ENCODE assay signal across 1 cellular context in the genomic region with DNA sequence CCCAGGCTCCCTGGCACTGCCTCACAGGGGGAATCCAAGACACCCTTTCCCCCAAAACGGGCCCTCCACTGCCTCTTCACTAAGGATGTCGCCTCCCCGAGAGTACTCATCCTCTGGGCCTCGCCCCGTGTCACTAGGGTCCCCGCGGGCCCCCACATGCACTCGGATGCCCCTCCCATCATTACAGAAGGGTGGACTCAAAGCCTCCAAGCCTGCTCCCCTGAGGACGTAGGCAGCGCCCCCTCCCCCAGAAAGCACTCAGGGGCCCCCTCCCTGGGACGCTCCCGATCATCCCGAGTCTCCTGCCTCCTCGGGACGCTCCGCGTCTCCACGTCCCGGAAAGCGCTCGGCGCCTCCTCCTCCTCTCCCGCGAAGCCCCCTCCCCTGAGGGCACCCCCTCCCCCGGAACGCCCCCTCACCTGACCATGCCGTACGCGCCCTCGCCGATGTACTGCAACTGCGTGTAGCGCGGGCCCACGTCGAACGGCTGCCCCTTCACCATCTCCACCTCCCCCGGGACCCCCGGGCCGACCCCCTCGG.
TF ChIP-seq lines count a peak whose summit lies in the region.

No MANE protein-coding gene starts in this region.

TF ChIP-seq in HEK293, 187 proteins besides CTCF, POLR2A, EP300 and RAD21 (continued from another document):
- TF ChIP-seq, protein P1, sequence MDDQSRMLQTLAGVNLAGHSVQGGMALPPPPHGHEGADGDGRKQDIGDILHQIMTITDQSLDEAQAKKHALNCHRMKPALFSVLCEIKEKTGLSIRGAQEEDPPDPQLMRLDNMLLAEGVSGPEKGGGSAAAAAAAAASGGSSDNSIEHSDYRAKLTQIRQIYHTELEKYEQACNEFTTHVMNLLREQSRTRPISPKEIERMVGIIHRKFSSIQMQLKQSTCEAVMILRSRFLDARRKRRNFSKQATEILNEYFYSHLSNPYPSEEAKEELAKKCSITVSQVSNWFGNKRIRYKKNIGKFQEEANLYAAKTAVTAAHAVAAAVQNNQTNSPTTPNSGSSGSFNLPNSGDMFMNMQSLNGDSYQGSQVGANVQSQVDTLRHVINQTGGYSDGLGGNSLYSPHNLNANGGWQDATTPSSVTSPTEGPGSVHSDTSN (CRISPR knock-in tag; IDR thresholded peaks at IDR 0.05), result no peak
- TF ChIP-seq KLF7 (tag by site-specific recombination; IDR thresholded peaks at IDR 0.05; ENCODE audit: borderline replicate concordance) (no peak), ZNF768 (tag by site-specific recombination; IDR thresholded peaks at IDR 0.05) (no peak), ZNF214 (tag by site-specific recombination; IDR thresholded peaks at IDR 0.05; ENCODE audit: borderline replicate concordance) (no peak), IKZF3 (tag by site-specific recombination; IDR thresholded peaks at IDR 0.05) (peak; percentile 41; the same call in 1 of the 2 replicates), SP3 (tag by site-specific recombination; IDR thresholded peaks at IDR 0.05) (peak; percentile 86), GLI4 (tag by site-specific recombination; IDR thresholded peaks at IDR 0.05) (no peak), REPIN1 (tag by site-specific recombination; IDR thresholded peaks at IDR 0.05; ENCODE audit: low read depth) (no peak), ZNF341 (tag by site-specific recombination; IDR thresholded peaks at IDR 0.05; ENCODE audit: low read depth) (no peak), ZNF658 (tag by site-specific recombination; IDR thresholded peaks at IDR 0.05) (no peak), ZFHX2 (tag by site-specific recombination; conservative IDR thresholded peaks at IDR 0.05) (peak; percentile 79), ZNF777 (tag by site-specific recombination; IDR thresholded peaks at IDR 0.05; ENCODE audit: borderline replicate concordance) (no peak), ZNF544 (tag by site-specific recombination; IDR thresholded peaks at IDR 0.05) (no peak), ZNF701 (tag by site-specific recombination; IDR thresholded peaks at IDR 0.05) (no peak), KLF16 (tag by site-specific recombination; IDR thresholded peaks at IDR 0.05) (peak; percentile 54; the same call in 1 of the 2 replicates), ZBTB48 (tag by site-specific recombination; IDR thresholded peaks at IDR 0.05) (no peak), ZNF112 (tag by site-specific recombination; IDR thresholded peaks at IDR 0.05) (no peak), WT1 (tag by site-specific recombination; IDR thresholded peaks at IDR 0.05) (no peak), SP2 (tag by site-specific recombination; IDR thresholded peaks at IDR 0.05) (peak; percentile 61), ZNF677 (tag by site-specific recombination; IDR thresholded peaks at IDR 0.05) (no peak), ZSCAN30 (tag by site-specific recombination; IDR thresholded peaks at IDR 0.05) (no peak), ZNF324 (tag by site-specific recombination; IDR thresholded peaks at IDR 0.05) (no peak), ZNF19 (tag by site-specific recombination; IDR thresholded peaks at IDR 0.05; ENCODE audit: low read depth) (no peak), GLIS2 (tag by site-specific recombination; IDR thresholded peaks at IDR 0.05) (peak; percentile 89)
- TF ChIP-seq, protein P2, sequence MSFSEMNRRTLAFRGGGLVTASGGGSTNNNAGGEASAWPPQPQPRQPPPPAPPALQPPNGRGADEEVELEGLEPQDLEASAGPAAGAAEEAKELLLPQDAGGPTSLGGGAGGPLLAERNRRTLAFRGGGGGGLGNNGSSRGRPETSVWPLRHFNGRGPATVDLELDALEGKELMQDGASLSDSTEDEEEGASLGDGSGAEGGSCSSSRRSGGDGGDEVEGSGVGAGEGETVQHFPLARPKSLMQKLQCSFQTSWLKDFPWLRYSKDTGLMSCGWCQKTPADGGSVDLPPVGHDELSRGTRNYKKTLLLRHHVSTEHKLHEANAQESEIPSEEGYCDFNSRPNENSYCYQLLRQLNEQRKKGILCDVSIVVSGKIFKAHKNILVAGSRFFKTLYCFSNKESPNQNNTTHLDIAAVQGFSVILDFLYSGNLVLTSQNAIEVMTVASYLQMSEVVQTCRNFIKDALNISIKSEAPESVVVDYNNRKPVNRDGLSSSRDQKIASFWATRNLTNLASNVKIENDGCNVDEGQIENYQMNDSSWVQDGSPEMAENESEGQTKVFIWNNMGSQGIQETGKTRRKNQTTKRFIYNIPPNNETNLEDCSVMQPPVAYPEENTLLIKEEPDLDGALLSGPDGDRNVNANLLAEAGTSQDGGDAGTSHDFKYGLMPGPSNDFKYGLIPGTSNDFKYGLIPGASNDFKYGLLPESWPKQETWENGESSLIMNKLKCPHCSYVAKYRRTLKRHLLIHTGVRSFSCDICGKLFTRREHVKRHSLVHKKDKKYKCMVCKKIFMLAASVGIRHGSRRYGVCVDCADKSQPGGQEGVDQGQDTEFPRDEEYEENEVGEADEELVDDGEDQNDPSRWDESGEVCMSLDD (tag by site-specific recombination; IDR thresholded peaks at IDR 0.05), result 0 out of 2 replicates have a peak, but pooled peaks have one; percentile 51
- TF ChIP-seq, protein P3, sequence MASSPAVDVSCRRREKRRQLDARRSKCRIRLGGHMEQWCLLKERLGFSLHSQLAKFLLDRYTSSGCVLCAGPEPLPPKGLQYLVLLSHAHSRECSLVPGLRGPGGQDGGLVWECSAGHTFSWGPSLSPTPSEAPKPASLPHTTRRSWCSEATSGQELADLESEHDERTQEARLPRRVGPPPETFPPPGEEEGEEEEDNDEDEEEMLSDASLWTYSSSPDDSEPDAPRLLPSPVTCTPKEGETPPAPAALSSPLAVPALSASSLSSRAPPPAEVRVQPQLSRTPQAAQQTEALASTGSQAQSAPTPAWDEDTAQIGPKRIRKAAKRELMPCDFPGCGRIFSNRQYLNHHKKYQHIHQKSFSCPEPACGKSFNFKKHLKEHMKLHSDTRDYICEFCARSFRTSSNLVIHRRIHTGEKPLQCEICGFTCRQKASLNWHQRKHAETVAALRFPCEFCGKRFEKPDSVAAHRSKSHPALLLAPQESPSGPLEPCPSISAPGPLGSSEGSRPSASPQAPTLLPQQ (tag by site-specific recombination; IDR thresholded peaks at IDR 0.05), result 0 out of 2 replicates have a peak, but pooled peaks have one; percentile 9
- TF ChIP-seq, protein P4, sequence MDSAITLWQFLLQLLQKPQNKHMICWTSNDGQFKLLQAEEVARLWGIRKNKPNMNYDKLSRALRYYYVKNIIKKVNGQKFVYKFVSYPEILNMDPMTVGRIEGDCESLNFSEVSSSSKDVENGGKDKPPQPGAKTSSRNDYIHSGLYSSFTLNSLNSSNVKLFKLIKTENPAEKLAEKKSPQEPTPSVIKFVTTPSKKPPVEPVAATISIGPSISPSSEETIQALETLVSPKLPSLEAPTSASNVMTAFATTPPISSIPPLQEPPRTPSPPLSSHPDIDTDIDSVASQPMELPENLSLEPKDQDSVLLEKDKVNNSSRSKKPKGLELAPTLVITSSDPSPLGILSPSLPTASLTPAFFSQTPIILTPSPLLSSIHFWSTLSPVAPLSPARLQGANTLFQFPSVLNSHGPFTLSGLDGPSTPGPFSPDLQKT (IDR thresholded peaks at IDR 0.05; ENCODE audit: borderline replicate concordance, low read depth, low read length), result no peak
- TF ChIP-seq, protein P5, sequence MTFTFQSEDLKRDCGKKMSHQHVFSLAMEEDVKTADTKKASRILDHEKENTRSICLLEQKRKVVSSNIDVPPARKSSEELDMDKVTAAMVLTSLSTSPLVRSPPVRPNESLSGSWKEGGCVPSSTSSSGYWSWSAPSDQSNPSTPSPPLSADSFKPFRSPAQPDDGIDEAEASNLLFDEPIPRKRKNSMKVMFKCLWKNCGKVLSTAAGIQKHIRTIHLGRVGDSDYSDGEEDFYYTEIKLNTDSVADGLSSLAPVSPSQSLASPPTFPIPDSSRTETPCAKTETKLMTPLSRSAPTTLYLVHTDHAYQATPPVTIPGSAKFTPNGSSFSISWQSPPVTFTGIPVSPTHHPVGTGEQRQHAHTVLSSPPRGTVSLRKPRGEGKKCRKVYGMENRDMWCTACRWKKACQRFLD (tag by site-specific recombination; IDR thresholded peaks at IDR 0.05), result no peak
- TF ChIP-seq, protein P6, sequence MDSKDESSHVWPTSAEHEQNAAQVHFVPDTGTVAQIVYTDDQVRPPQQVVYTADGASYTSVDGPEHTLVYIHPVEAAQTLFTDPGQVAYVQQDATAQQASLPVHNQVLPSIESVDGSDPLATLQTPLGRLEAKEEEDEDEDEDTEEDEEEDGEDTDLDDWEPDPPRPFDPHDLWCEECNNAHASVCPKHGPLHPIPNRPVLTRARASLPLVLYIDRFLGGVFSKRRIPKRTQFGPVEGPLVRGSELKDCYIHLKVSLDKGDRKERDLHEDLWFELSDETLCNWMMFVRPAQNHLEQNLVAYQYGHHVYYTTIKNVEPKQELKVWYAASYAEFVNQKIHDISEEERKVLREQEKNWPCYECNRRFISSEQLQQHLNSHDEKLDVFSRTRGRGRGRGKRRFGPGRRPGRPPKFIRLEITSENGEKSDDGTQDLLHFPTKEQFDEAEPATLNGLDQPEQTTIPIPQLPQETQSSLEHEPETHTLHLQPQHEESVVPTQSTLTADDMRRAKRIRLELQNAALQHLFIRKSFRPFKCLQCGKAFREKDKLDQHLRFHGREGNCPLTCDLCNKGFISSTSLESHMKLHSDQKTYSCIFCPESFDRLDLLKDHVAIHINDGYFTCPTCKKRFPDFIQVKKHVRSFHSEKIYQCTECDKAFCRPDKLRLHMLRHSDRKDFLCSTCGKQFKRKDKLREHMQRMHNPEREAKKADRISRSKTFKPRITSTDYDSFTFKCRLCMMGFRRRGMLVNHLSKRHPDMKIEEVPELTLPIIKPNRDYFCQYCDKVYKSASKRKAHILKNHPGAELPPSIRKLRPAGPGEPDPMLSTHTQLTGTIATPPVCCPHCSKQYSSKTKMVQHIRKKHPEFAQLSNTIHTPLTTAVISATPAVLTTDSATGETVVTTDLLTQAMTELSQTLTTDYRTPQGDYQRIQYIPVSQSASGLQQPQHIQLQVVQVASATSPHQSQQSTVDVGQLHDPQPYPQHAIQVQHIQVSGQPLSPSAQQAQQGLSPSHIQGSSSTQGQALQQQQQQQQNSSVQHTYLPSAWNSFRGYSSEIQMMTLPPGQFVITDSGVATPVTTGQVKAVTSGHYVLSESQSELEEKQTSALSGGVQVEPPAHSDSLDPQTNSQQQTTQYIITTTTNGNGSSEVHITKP (tag by site-specific recombination; IDR thresholded peaks at IDR 0.05), result no peak
